Comparison of ENCODE assay signal across 9 cellular contexts in genomic region chr7:43569424-43569823, GRCh38. TPM values are rescaled to one million over a fixed set of nuclear protein-coding genes. Genes with fewer than 3 reads are reported as not detected.
DNase-seq lines count a peak whose midpoint lies in the region; ATAC-seq and FAIRE-seq lines count a peak whose summit lies in the region.
"Had no signal": no experiment of that assay in that cellular context is flagged by ENCODE, and none has a peak within 500 bp of the region (broad histone marks: within the 10 kb centered on the region; RNA-seq: fewer than 3 reads in every experiment).

No MANE protein-coding gene starts in this region.

- no peak for DNase-seq in activated naive CD8-positive, alpha-beta T cell treated with anti-CD3 and anti-CD28 coated beads, Interleukin-2, amount 50 U/mL, for 24 hours
- no peak for DNase-seq in activated naive CD8-positive, alpha-beta T cell treated with anti-CD3 and anti-CD28 coated beads for 36 hours
- DNase-seq in amniotic epithelial cell (ENCODE audit: low read depth) = peak; percentile 60
- peak; percentile 53 for DNase-seq in urothelium cell line (ENCODE audit: low spot score)
- DNase-seq in pons (ENCODE audit: low spot score) = no peak
- no peak for DNase-seq in NCI-H146 (lab: John Stamatoyannopoulos, UW)
- no peak for DNase-seq in SKM-1 (lab: John Stamatoyannopoulos, UW; ENCODE audit: unreplicated experiment)
- DNase-seq: retina had no signal

- H3K27me3 Mint-ChIP-seq in activated naive CD8-positive, alpha-beta T cell treated with anti-CD3 and anti-CD28 coated beads, Interleukin-2, amount 50 U/mL, for 24 hours = peaks cover 2% of the 10 kb centered on the region
- H3K27me3 Mint-ChIP-seq in activated naive CD8-positive, alpha-beta T cell treated with anti-CD3 and anti-CD28 coated beads for 36 hours = no peaks in the 10 kb centered on the region

- H3K4me3 Mint-ChIP-seq in activated naive CD8-positive, alpha-beta T cell treated with anti-CD3 and anti-CD28 coated beads, Interleukin-2, amount 50 U/mL, for 24 hours = no peak overlapping the region
- no peak overlapping the region for H3K4me3 Mint-ChIP-seq in activated naive CD8-positive, alpha-beta T cell treated with anti-CD3 and anti-CD28 coated beads for 36 hours

- no peak for FAIRE-seq in urothelium cell line (lab: Jason Lieb, UNC)

- ATAC-seq in activated naive CD8-positive, alpha-beta T cell treated with anti-CD3 and anti-CD28 coated beads, Interleukin-2, amount 50 U/mL, for 24 hours = peak; percentile 84
- peak; percentile 73 for ATAC-seq in HG03066 (IDR thresholded peaks at IDR 0.05; ENCODE audit: low read depth, unreplicated experiment)

- H3K4me1 Mint-ChIP-seq in activated naive CD8-positive, alpha-beta T cell treated with anti-CD3 and anti-CD28 coated beads, Interleukin-2, amount 50 U/mL, for 24 hours = peaks cover 33% of the 10 kb centered on the region
- peaks cover 18% of the 10 kb centered on the region for H3K4me1 Mint-ChIP-seq in activated naive CD8-positive, alpha-beta T cell treated with anti-CD3 and anti-CD28 coated beads for 36 hours

- peak overlapping the region; percentile 7 for H3K27ac Mint-ChIP-seq in activated naive CD8-positive, alpha-beta T cell treated with anti-CD3 and anti-CD28 coated beads, Interleukin-2, amount 50 U/mL, for 24 hours
- no peak overlapping the region for H3K27ac Mint-ChIP-seq in activated naive CD8-positive, alpha-beta T cell treated with anti-CD3 and anti-CD28 coated beads for 36 hours

- H3K9me3 Mint-ChIP-seq in activated naive CD8-positive, alpha-beta T cell treated with anti-CD3 and anti-CD28 coated beads, Interleukin-2, amount 50 U/mL, for 24 hours = no peaks in the 10 kb centered on the region
- no peaks in the 10 kb centered on the region for H3K9me3 Mint-ChIP-seq in activated naive CD8-positive, alpha-beta T cell treated with anti-CD3 and anti-CD28 coated beads for 36 hours

- no peaks in the 10 kb centered on the region for H3K36me3 Mint-ChIP-seq in activated naive CD8-positive, alpha-beta T cell treated with anti-CD3 and anti-CD28 coated beads, Interleukin-2, amount 50 U/mL, for 24 hours (ENCODE audit: low read depth)
- H3K36me3 Mint-ChIP-seq in activated naive CD8-positive, alpha-beta T cell treated with anti-CD3 and anti-CD28 coated beads for 36 hours = no peaks in the 10 kb centered on the region

RNA-seq across cellular contexts. Expression of gene STK17A, which starts 13.5 kb away (rescaled TPM):
- total RNA-seq in activated naive CD8-positive, alpha-beta T cell treated with anti-CD3 and anti-CD28 coated beads for 36 hours = 10 to 100 TPM; 53.2 to 53.8 TPM

Comparison
In these comparisons a context has a peak if more than half of its experiments do, and no peak if none do; other contexts are left out.
1. DNase-seq: peak in amniotic epithelial cell (single experiment) and urothelium cell line (single experiment); none in activated naive CD8-positive, alpha-beta T cell treated with anti-CD3 and anti-CD28 coated beads, Interleukin-2, amount 50 U/mL, for 24 hours (single experiment), activated naive CD8-positive, alpha-beta T cell treated with anti-CD3 and anti-CD28 coated beads for 36 hours (single experiment), pons (single experiment), NCI-H146 (single experiment) and SKM-1 (single experiment).